In the genomic region with DNA sequence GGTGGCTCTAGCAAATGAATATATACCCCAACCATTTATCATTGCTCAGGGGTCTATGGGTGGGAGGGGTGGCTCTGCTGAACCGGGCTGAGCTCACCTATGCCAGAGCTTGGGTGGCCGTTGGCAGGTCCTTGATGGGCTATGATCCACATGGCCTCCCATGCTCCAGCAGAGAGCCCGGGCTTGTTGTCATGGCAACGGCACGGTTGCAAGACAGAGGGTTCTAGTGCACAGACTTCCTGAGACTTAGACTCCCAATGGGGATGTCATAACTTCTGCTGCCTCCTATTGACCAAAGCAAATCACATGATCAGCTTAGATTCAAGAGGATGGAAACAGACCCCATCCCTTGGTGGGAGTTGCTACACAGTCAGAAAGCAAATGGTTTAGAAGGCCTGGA, we compare ENCODE assay signal across 24 cellular contexts.
"Had no signal": no experiment of that assay in that cellular context is flagged by ENCODE, and none has a peak within 500 bp of the region (broad histone marks: within the 10 kb centered on the region; RNA-seq: fewer than 3 reads in every experiment).

No MANE protein-coding gene starts in this region.

- H3K36me3 Mint-ChIP-seq: mesothelial cell of epicardium; naive thymus-derived CD8-positive, alpha-beta T cell had no signal

- H3K27me3 Mint-ChIP-seq: activated naive CD4-positive, alpha-beta T cell treated with anti-CD3 and anti-CD28 coated beads, Interleukin-2, amount 50 U/mL, for 24 hours; naive thymus-derived CD8-positive, alpha-beta T cell; progenitor cell of endocrine pancreas had no signal

- H3K4me3 Mint-ChIP-seq: activated naive CD4-positive, alpha-beta T cell treated with anti-CD3 and anti-CD28 coated beads, Interleukin-2, amount 50 U/mL, for 24 hours; mesothelial cell of epicardium; naive thymus-derived CD8-positive, alpha-beta T cell had no signal

- H3K36me3 ChIP-seq: adrenal gland, ascending aorta, brain microvascular endothelial cell, lower lobe of right lung, thyroid gland, upper lobe of right lung had no signal

- H3K27me3 ChIP-seq: adrenal gland, ascending aorta, brain microvascular endothelial cell, foreskin keratinocyte, thyroid gland, upper lobe of right lung had no signal

- H3K27ac Mint-ChIP-seq: activated naive CD4-positive, alpha-beta T cell treated with anti-CD3 and anti-CD28 coated beads, Interleukin-2, amount 50 U/mL, for 24 hours; mesothelial cell of epicardium; progenitor cell of endocrine pancreas had no signal

- H3K4me3 ChIP-seq: adrenal gland, ascending aorta, lower lobe of right lung, thyroid gland, upper lobe of right lung had no signal

- H3K9me3 Mint-ChIP-seq: activated naive CD4-positive, alpha-beta T cell treated with anti-CD3 and anti-CD28 coated beads, Interleukin-2, amount 50 U/mL, for 24 hours had no signal

- H3K27ac ChIP-seq: adrenal gland, ascending aorta, brain microvascular endothelial cell, foreskin keratinocyte, lower lobe of right lung, thyroid gland, upper lobe of right lung had no signal

- H3K4me1 Mint-ChIP-seq: activated naive CD4-positive, alpha-beta T cell treated with anti-CD3 and anti-CD28 coated beads, Interleukin-2, amount 50 U/mL, for 24 hours had no signal

- H3K4me1 ChIP-seq: adrenal gland, foreskin keratinocyte, lower lobe of right lung, thyroid gland, upper lobe of right lung had no signal

- H3K9me3 ChIP-seq: adrenal gland, thyroid gland had no signal

- DNase-seq: activated CD4-positive, alpha-beta T cell treated with anti-CD3 and anti-CD28 coated beads for 1 hour; activated CD4-positive, alpha-beta T cell treated with anti-CD3 and anti-CD28 coated beads, Interleukin-2, amount 50 U/mL, for 1 hour; activated gamma-delta T cell treated with Interleukin-2 at 50 U/mL for 16 hours; activated T-cell treated with anti-CD3 and anti-CD28 coated beads, Interleukin-2, amount 50 U/mL, for 1 hour; adrenal gland; brain microvascular endothelial cell; central memory CD4-positive, alpha-beta T cell; dermis blood vessel endothelial cell; effector memory CD4-positive, alpha-beta T cell; foreskin keratinocyte; kidney; lower lobe of right lung; naive thymus-derived CD8-positive, alpha-beta T cell; retina; stimulated activated CD4-positive, alpha-beta T cell treated with anti-CD3 and anti-CD28 coated beads, Interleukin-2, amount 100 ng/mL, for 48 hours; stimulated activated naive CD8-positive, alpha-beta T cell treated with anti-CD3 and anti-CD28 coated beads, Interleukin-15, Interleukin-2, amounts not matched to agents 100 U/mL and 50 U/mL, for 24 hours; thyroid gland; upper lobe of right lung had no signal

- FAIRE-seq: kidney, TTC549 had no signal

- ATAC-seq: foreskin keratinocyte; left lobe of liver; lower lobe of right lung; naive thymus-derived CD8-positive, alpha-beta T cell; stimulated activated naive CD8-positive, alpha-beta T cell treated with anti-CD3 and anti-CD28 coated beads, Interleukin-15, Interleukin-2, amounts not matched to agents 100 U/mL and 50 U/mL, for 24 hours; upper lobe of right lung had no signal
